In genomic region chr2:80546766-80547165, GRCh38 we compare ENCODE assay signal across 17 cellular contexts.
"Had no signal": no experiment of that assay in that cellular context is flagged by ENCODE, and none has a peak within 500 bp of the region (broad histone marks: within the 10 kb centered on the region; RNA-seq: fewer than 3 reads in every experiment).

No MANE protein-coding gene starts in this region.

- H3K27me3 ChIP-seq: colonic mucosa, heart left ventricle, neural progenitor cell, ovary had no signal

- H3K27me3 Mint-ChIP-seq: natural killer cell treated with Interleukin-12 subunit alpha and Interleukin-12 subunit beta and Interleukin-15 and Interleukin-18, amount 100 ng/mL, for 72 hours; progenitor cell of endocrine pancreas had no signal

- H3K27ac Mint-ChIP-seq: natural killer cell treated with Interleukin-12 subunit alpha and Interleukin-12 subunit beta and Interleukin-15 and Interleukin-18, amount 100 ng/mL, for 72 hours; neural progenitor cell; progenitor cell of endocrine pancreas had no signal

- H3K9me3 Mint-ChIP-seq: neural progenitor cell had no signal

- H3K4me2 ChIP-seq: neural progenitor cell had no signal

- H3K4me3 Mint-ChIP-seq: natural killer cell treated with Interleukin-12 subunit alpha and Interleukin-12 subunit beta and Interleukin-15 and Interleukin-18, amount 100 ng/mL, for 72 hours; neural progenitor cell had no signal

- H3K4me1 ChIP-seq: colonic mucosa had no signal

- H3K4me3 ChIP-seq: colonic mucosa, heart left ventricle, neural progenitor cell, ovary had no signal

- H3K4me1 Mint-ChIP-seq: neural progenitor cell had no signal

- H2AFZ ChIP-seq: neural progenitor cell had no signal

- H3K36me3 Mint-ChIP-seq: neural progenitor cell had no signal

- DNase-seq: colonic mucosa; dermis blood vessel endothelial cell; foreskin melanocyte; heart left ventricle; hypothalamus; kidney glomerular epithelial cell; midbrain; nucleus accumbens; ovary; right cardiac atrium; small intestine; stimulated activated CD4-positive, alpha-beta T cell treated with anti-CD3 and anti-CD28 coated beads, Interleukin-12 subunit alpha, Interleukin-12 subunit beta, amount 100 ng/mL, for 4 hours; stimulated activated naive CD4-positive, alpha-beta T cell treated with Interleukin-2 at 50 U/mL for 16 hours; trophoblast cell had no signal

- ATAC-seq: heart left ventricle; natural killer cell treated with Interleukin-12 subunit alpha and Interleukin-12 subunit beta and Interleukin-15 and Interleukin-18, amount 100 ng/mL, for 72 hours; right cardiac atrium had no signal

- H3K9me3 ChIP-seq: colonic mucosa, heart left ventricle, ovary had no signal

- H3K27ac ChIP-seq: colonic mucosa, heart left ventricle, neural progenitor cell, ovary had no signal

- H3K36me3 ChIP-seq: colonic mucosa, heart left ventricle, neural progenitor cell, ovary had no signal
